8 cellular contexts compared by ENCODE assay signal in the genomic region with DNA sequence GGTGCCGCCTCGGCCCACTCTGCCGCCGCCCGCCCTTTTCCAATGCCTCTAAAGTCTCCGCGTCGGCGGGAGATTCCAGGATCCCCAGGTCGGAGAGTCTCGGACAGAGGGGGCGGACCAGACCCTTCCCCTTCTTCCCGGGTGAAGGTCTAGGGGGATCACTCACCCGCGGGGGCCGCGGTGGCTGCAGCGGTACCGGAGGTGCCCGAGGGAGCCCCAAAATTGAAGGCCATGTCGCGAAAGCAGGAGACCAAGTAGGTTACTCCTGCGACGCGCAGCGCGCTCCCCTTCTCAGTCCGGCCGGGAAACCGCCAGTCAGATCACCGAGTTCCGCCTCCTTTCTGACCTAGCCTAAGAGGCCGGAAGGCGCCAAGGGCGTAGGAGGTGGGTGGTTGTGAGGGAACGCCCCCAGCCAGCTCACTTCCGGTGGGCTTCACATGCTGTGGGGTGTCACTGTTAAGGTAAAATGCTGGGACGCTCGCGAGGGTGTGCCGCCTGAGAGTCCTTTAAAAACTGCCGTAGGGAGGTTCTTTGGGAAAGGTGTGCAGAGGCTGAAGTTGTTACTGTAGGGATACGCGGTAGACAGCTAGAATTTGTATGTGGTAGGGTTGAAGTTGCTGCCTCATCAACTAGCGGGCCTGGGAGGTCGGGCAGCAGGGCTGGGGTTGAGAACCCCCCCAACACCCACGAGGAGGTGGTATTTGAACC. TPM values are rescaled to one million over a fixed set of nuclear protein-coding genes. Genes with fewer than 3 reads are reported as not detected.
DNase-seq lines count a peak whose midpoint lies in the region; ATAC-seq and TF ChIP-seq lines count a peak whose summit lies in the region.

Gene NUP54 (minus strand): TSS at position 256 of the 708 bp plus-strand sequence. CDS start 23 bp downstream, at position 233.

- peaks cover 9% of the 10 kb centered on the region for H3K79me2 ChIP-seq in parathyroid adenoma

- H3K4me1 ChIP-seq in adipocyte (ENCODE audit: control insufficient read depth, insufficient read depth, low read length) (peaks cover 26% of the 10 kb centered on the region), cardiac muscle cell (ENCODE audit: low read depth) (peaks cover 9% of the 10 kb centered on the region), parathyroid adenoma (peaks cover 3% of the 10 kb centered on the region), tibial nerve (peaks cover 0 to 47% (median 15%) of the 10 kb centered on the region in 4 donors)

- H3K9ac ChIP-seq in adipocyte (ENCODE audit: low read length), result peak within 1 kb of the TSS; percentile 94
- H3K9ac ChIP-seq in parathyroid adenoma, result peak within 1 kb of the TSS; percentile 61

- no peaks in the 10 kb centered on the region for H3K9me3 ChIP-seq in adipocyte (ENCODE audit: control insufficient read depth, low read length)
- H3K9me3 ChIP-seq in cardiac muscle cell (ENCODE audit: low read depth), result no peaks in the 10 kb centered on the region
- H3K9me3 ChIP-seq in parathyroid adenoma (ENCODE audit: control insufficient read depth, low read length), result no peaks in the 10 kb centered on the region
- H3K9me3 ChIP-seq in tibial nerve, result no peaks in the 10 kb centered on the region

- DNase-seq in NCI-H1436 (lab: John Stamatoyannopoulos, UW), result peak; percentile 89
- peak; percentile 90 for DNase-seq in T follicular helper cell (ENCODE audit: low read depth)
- peak; percentile 98 for DNase-seq in adipocyte (ENCODE audit: low read depth)
- peak; percentile 97 for DNase-seq in cardiac muscle cell (ENCODE audit: low read depth in 1 of 2, low spot score in 1 of 2)
- DNase-seq in tibial nerve (ENCODE audit: low spot score in 2 of 2), result peak; percentile 85 to 87

- H2AFZ ChIP-seq in parathyroid adenoma, result peak within 1 kb of the TSS; percentile 88

- ATAC-seq in HG02798 (IDR thresholded peaks at IDR 0.05; ENCODE audit: poor library complexity, unreplicated experiment), result peak; percentile 100

- H3K4me2 ChIP-seq in parathyroid adenoma (ENCODE audit: low read length), result peak within 1 kb of the TSS; percentile 81

- TF ChIP-seq CTCF in GM12875 (IDR thresholded peaks at IDR 0.05; ENCODE audit: borderline replicate concordance, insufficient read depth, low read depth, low read length) (no peak), cardiac muscle cell (IDR thresholded peaks at IDR 0.05; ENCODE audit: low read depth, low read length) (no peak), parathyroid adenoma (IDR thresholded peaks at IDR 0.05) (no peak), tibial nerve (IDR thresholded peaks at IDR 0.05) (peak in 1 of 5 experiments; percentile 40)

- TF ChIP-seq EP300 in tibial nerve (IDR thresholded peaks at IDR 0.05), result peak; percentile 75 to 96

- H3K27me3 ChIP-seq in adipocyte (replicated peaks; ENCODE audit: control insufficient read depth, insufficient read depth, low read length) (no peaks in the 10 kb centered on the region), cardiac muscle cell (no peaks in the 10 kb centered on the region), parathyroid adenoma (ENCODE audit: control insufficient read depth, insufficient read depth, low read length) (no peaks in the 10 kb centered on the region), tibial nerve (no peaks in the 10 kb centered on the region)

- H3K27ac ChIP-seq in cardiac muscle cell (peak within 1 kb of the TSS; percentile 93), parathyroid adenoma (peak within 1 kb of the TSS; percentile 79), tibial nerve (peak within 1 kb of the TSS; percentile 79 to 96 (median 92))

- WGBS in tibial nerve, 2 donors, result 0% methylated on average over 16 to 28 of the region's 47 CpGs

- TF ChIP-seq POLR2A in tibial nerve (IDR thresholded peaks at IDR 0.05), result peak; percentile 76 to 82

- peaks cover 7% of the 10 kb centered on the region for H3K36me3 ChIP-seq in adipocyte (ENCODE audit: control insufficient read depth, insufficient read depth, low read length, severe bottlenecking)
- H3K36me3 ChIP-seq in cardiac muscle cell, result peaks cover 9% of the 10 kb centered on the region
- H3K36me3 ChIP-seq in parathyroid adenoma (ENCODE audit: control insufficient read depth, insufficient read depth, low read length), result no peaks in the 10 kb centered on the region
- H3K36me3 ChIP-seq in tibial nerve, result peaks cover 0 to 9% (median 0%) of the 10 kb centered on the region in 3 donors

- peak within 1 kb of the TSS; percentile 87 for H3K4me3 ChIP-seq in GM12875 (ENCODE audit: low read depth, low read length)
- H3K4me3 ChIP-seq in adipocyte (ENCODE audit: low read length), result peak within 1 kb of the TSS; percentile 96
- H3K4me3 ChIP-seq in cardiac muscle cell, result peak within 1 kb of the TSS; percentile 95
- H3K4me3 ChIP-seq in parathyroid adenoma (ENCODE audit: low read depth, low read length), result peak within 1 kb of the TSS; percentile 89
- H3K4me3 ChIP-seq in tibial nerve, result peak within 1 kb of the TSS; percentile 88 to 99 (median 94)

RNA-seq across cellular contexts. Expression of gene NUP54, which starts in this region (rescaled TPM):
- total RNA-seq in cardiac muscle cell (22.0 and 22.9 TPM in 2 replicates), tibial nerve (10 to 100 TPM; 27.5 to 39.6 (median 31.8) TPM)
- polyA plus RNA-seq in cardiac muscle cell, result 31.6 and 40.4 TPM in 2 replicates

Comparison
In these comparisons a context has a peak if more than half of its experiments do, and no peak if none do; other contexts are left out.
1. Peak in every context shown above with its lines: DNase-seq, ATAC-seq, H3K4me3 ChIP-seq and H3K27ac ChIP-seq.